ENCODE assay signal across 11 cellular contexts in the genomic region with DNA sequence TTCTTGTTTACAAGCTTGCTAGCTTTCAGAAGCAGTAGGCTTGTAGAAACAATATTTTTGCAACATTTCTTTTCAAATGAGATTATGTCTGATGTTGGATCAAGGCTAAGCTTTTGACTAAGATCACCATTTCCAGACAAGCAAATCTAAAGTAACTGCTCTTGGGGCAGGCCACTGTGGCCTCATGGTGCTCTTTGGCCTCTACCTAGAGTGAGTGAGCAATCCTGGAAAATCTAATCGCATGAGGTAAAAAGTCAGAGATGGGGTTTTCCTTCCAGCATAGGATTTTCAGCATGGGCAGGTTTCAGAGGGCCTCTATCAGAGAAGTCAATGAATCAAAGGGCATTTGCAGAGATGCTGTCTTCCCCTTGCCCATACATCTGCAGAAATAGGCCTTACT.
"Had no signal": no experiment of that assay in that cellular context is flagged by ENCODE, and none has a peak within 500 bp of the region (broad histone marks: within the 10 kb centered on the region; RNA-seq: fewer than 3 reads in every experiment).

No MANE protein-coding gene starts in this region.

- H3K9ac ChIP-seq: GM23248 had no signal

- FAIRE-seq: H1, H54 had no signal

- H3K27ac ChIP-seq: GM23248 had no signal

- H3K4me2 ChIP-seq: GM23338 had no signal

- H2AFZ ChIP-seq: GM23248, GM23338 had no signal

- H3K4me1 ChIP-seq: HAP-1 had no signal

- DNase-seq: GM23248, GOT3, H7, H9, HCEC 1CT, HFFc6 had no signal

- ATAC-seq: GM23338, HCT116 had no signal

- H3K9me3 ChIP-seq: HAP-1 had no signal

- H3K4me3 ChIP-seq: GM23248, GM23338, HAP-1 had no signal

- H3K36me3 ChIP-seq: HAP-1 had no signal
